Comparison of ENCODE assay signal across 21 cellular contexts in the genomic region with DNA sequence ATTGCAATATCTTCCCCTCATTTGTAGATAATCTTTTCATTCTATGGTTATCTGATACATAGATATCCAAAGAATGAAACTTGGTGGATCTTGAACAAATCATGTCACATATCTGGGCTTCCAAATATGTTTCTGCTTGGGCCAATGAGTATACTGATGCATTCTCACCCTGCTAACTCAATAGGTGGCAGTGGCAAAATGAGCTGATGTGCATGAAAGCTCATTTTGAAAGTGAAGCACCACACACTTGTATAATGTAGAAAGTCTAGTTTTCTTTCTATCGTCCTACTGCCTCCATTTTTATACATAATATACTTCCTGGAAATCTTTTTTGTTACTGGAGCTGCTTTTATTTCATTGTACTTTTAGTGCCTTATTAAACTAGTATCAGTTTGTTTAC.
A peak's percentile ranks its signal among the peaks of the same experiment; 100 is the strongest.
DNase-seq lines count a peak whose midpoint lies in the region; ATAC-seq, FAIRE-seq and TF ChIP-seq lines count a peak whose summit lies in the region.
"Had no signal": no experiment of that assay in that cellular context is flagged by ENCODE, and none has a peak within 500 bp of the region (broad histone marks: within the 10 kb centered on the region; RNA-seq: fewer than 3 reads in every experiment).

No MANE protein-coding gene starts in this region.

- H3K4me3 ChIP-seq in DND-41 (ENCODE audit: low read depth in 1 of 2, low read length in 2 of 2): no peak overlapping the region
- H3K4me3 ChIP-seq: GM23338 had no signal

- FAIRE-seq in GM12891 (lab: Jason Lieb, UNC): no peak

- no peaks in the 10 kb centered on the region for H3K9me3 Mint-ChIP-seq in activated CD4-positive, alpha-beta T cell treated with anti-CD3 and anti-CD28 coated beads for 36 hours (ENCODE audit: low read depth)
- no peaks in the 10 kb centered on the region for H3K9me3 Mint-ChIP-seq in activated T-helper 17 cell treated with anti-CD3 and anti-CD28 coated beads, Interleukin-2, amount 50 U/mL, for 72 hours
- peaks cover 3% of the 10 kb centered on the region for H3K9me3 Mint-ChIP-seq in osteocyte (ENCODE audit: unreplicated experiment)
- H3K9me3 Mint-ChIP-seq: activated B cell treated with CpG ODN at 0.5 μM for 24 hours, GM23338, IgD-negative memory B cell had no signal

- H3K36me3 Mint-ChIP-seq in activated CD4-positive, alpha-beta T cell treated with anti-CD3 and anti-CD28 coated beads for 36 hours (ENCODE audit: low read depth): no peaks in the 10 kb centered on the region
- H3K36me3 Mint-ChIP-seq in activated T-helper 17 cell treated with anti-CD3 and anti-CD28 coated beads, Interleukin-2, amount 50 U/mL, for 72 hours (ENCODE audit: low read depth): no peaks in the 10 kb centered on the region
- H3K36me3 Mint-ChIP-seq in osteocyte (ENCODE audit: unreplicated experiment): no peaks in the 10 kb centered on the region
- H3K36me3 Mint-ChIP-seq: IgD-negative memory B cell had no signal

- peaks cover 35% of the 10 kb centered on the region for H3K4me1 Mint-ChIP-seq in activated CD4-positive, alpha-beta T cell treated with anti-CD3 and anti-CD28 coated beads for 36 hours
- peaks cover 20% of the 10 kb centered on the region for H3K4me1 Mint-ChIP-seq in activated T-helper 17 cell treated with anti-CD3 and anti-CD28 coated beads, Interleukin-2, amount 50 U/mL, for 72 hours
- peaks cover 27% of the 10 kb centered on the region for H3K4me1 Mint-ChIP-seq in osteocyte (ENCODE audit: unreplicated experiment)

- no peak for TF ChIP-seq POLR2A in GM12891 (IDR thresholded peaks at IDR 0.05; ENCODE audit: low read depth, low read length)

- H3K27me3 ChIP-seq in DND-41 (ENCODE audit: insufficient read depth, low read length, poor library complexity): no peaks in the 10 kb centered on the region
- H3K27me3 ChIP-seq: esophagus squamous epithelium, neutrophil, spleen had no signal

- peak overlapping the region; percentile 77 for H3K27ac Mint-ChIP-seq in activated CD4-positive, alpha-beta T cell treated with anti-CD3 and anti-CD28 coated beads for 36 hours
- H3K27ac Mint-ChIP-seq in activated T-helper 17 cell treated with anti-CD3 and anti-CD28 coated beads, Interleukin-2, amount 50 U/mL, for 72 hours: no peak overlapping the region
- H3K27ac Mint-ChIP-seq in osteocyte (ENCODE audit: unreplicated experiment): peak overlapping the region; percentile 90
- H3K27ac Mint-ChIP-seq: GM23338 had no signal

- POLR2A ChIA-PET in activated CD4-positive, alpha-beta T cell treated with anti-CD3 and anti-CD28 coated beads for 36 hours (lab: Charles Lee): no interaction called here

- peak overlapping the region; percentile 49; the same call in 1 of the 2 replicates for H3K9ac ChIP-seq in DND-41 (ENCODE audit: low read depth, low read length)

- no peak overlapping the region for H3K4me3 Mint-ChIP-seq in activated CD4-positive, alpha-beta T cell treated with anti-CD3 and anti-CD28 coated beads for 36 hours
- H3K4me3 Mint-ChIP-seq in activated T-helper 17 cell treated with anti-CD3 and anti-CD28 coated beads, Interleukin-2, amount 50 U/mL, for 72 hours: peak overlapping the region; percentile 71
- H3K4me3 Mint-ChIP-seq in osteocyte (ENCODE audit: unreplicated experiment): no peak overlapping the region
- H3K4me3 Mint-ChIP-seq: GM23338 had no signal

- DNase-seq in activated CD4-positive, alpha-beta T cell treated with anti-CD3 and anti-CD28 coated beads for 36 hours: no peak
- no peak for DNase-seq in activated CD4-positive, alpha-beta T cell treated with anti-CD3 and anti-CD28 coated beads, Interleukin-2, amount 50 U/mL, for 48 hours
- DNase-seq in DND-41: no peak
- DNase-seq in osteocyte (ENCODE audit: extremely low spot score, unreplicated experiment): no peak
- no peak for DNase-seq in AG20443 (ENCODE audit: low spot score)
- no peak for DNase-seq in NCI-H1105 (lab: John Stamatoyannopoulos, UW)
- DNase-seq in GM12891 (ENCODE audit: insufficient read length, low spot score): no peak
- DNase-seq: activated B cell treated with CpG ODN at 0.5 μM for 24 hours; activated effector memory CD4-positive, alpha-beta T cell treated with anti-CD3 and anti-CD28 coated beads, Interleukin-2, amount 50 U/mL, for 16 hours; Calu3; esophagus squamous epithelium; MM.1S; NCI-H146; spleen; stimulated activated CD4-positive, alpha-beta T cell treated with anti-CD3 and anti-CD28 coated beads, Interleukin-4, amount 100 ng/mL, for 24 hours; T-helper 9 cell had no signal

- ATAC-seq in activated CD4-positive, alpha-beta T cell treated with anti-CD3 and anti-CD28 coated beads for 36 hours: peak; percentile 56
- ATAC-seq in DND-41 (ENCODE audit: insufficient read depth, low read depth): no peak
- ATAC-seq in activated T-helper 17 cell treated with anti-CD3 and anti-CD28 coated beads, Interleukin-2, amount 50 U/mL, for 72 hours (replicated peaks): peak; percentile 55

- H3K4me2 ChIP-seq in DND-41 (ENCODE audit: insufficient read depth, low read length): no peak overlapping the region
- H3K4me2 ChIP-seq: GM23338 had no signal

- H3K9me3 ChIP-seq in DND-41 (ENCODE audit: insufficient read depth, low read length, severe bottlenecking): no peaks in the 10 kb centered on the region
- H3K9me3 ChIP-seq: esophagus squamous epithelium, neutrophil, spleen had no signal

- no peak for TF ChIP-seq CTCF in DND-41 (IDR thresholded peaks at IDR 0.05; ENCODE audit: borderline replicate concordance, extremely low read depth, low read length, poor library complexity, severe bottlenecking)
- no peak for TF ChIP-seq CTCF in osteocyte (IDR thresholded peaks at IDR 0.05)

- H3K27me3 Mint-ChIP-seq in activated CD4-positive, alpha-beta T cell treated with anti-CD3 and anti-CD28 coated beads for 36 hours: no peaks in the 10 kb centered on the region
- H3K27me3 Mint-ChIP-seq in activated T-helper 17 cell treated with anti-CD3 and anti-CD28 coated beads, Interleukin-2, amount 50 U/mL, for 72 hours: no peaks in the 10 kb centered on the region
- H3K27me3 Mint-ChIP-seq in osteocyte (ENCODE audit: unreplicated experiment): no peaks in the 10 kb centered on the region
- H3K27me3 Mint-ChIP-seq: activated B cell treated with CpG ODN at 0.5 μM for 24 hours, IgD-negative memory B cell had no signal

- CTCF ChIA-PET in activated CD4-positive, alpha-beta T cell treated with anti-CD3 and anti-CD28 coated beads for 36 hours (lab: Charles Lee): interaction anchor here (1.1 kb wide), 1 partner anchor 10 kb away, joined by 5 read pairs; no protein-coding TSS in a partner anchor

- H3K4me1 ChIP-seq in DND-41 (ENCODE audit: insufficient read depth, low read length): peaks cover 63% of the 10 kb centered on the region

- intact Hi-C loops in activated CD4-positive, alpha-beta T cell treated with anti-CD3 and anti-CD28 coated beads for 36 hours (cut with DNase I, micrococcal nuclease): no loop called here

- no peaks in the 10 kb centered on the region for H4K20me1 ChIP-seq in DND-41 (ENCODE audit: insufficient read depth, low read length)

- peak overlapping the region; percentile 91 for H3K27ac ChIP-seq in DND-41 (ENCODE audit: low read length)
- H3K27ac ChIP-seq: 22Rv1, neutrophil had no signal

- H3K79me2 ChIP-seq in DND-41 (ENCODE audit: insufficient read depth, low read length): no peaks in the 10 kb centered on the region; the same call in 1 of the 2 replicates

- H2AFZ ChIP-seq in DND-41 (ENCODE audit: low read depth, low read length): no peak overlapping the region
- H2AFZ ChIP-seq: GM23338 had no signal

- no peaks in the 10 kb centered on the region for H3K36me3 ChIP-seq in DND-41 (ENCODE audit: insufficient read depth, low read length)
- H3K36me3 ChIP-seq: esophagus squamous epithelium, neutrophil, spleen had no signal

TF ChIP-seq in GM12891, 5 proteins besides CTCF, POLR2A, EP300 and RAD21:
- TF ChIP-seq POLR2AphosphoS5 (IDR thresholded peaks at IDR 0.05; ENCODE audit: low read depth, low read length) (no peak), POU2F2 (IDR thresholded peaks at IDR 0.05; ENCODE audit: low read depth, low read length) (no peak), SPI1 (IDR thresholded peaks at IDR 0.05; ENCODE audit: low read depth, low read length) (no peak), PAX5 (IDR thresholded peaks at IDR 0.05; ENCODE audit: insufficient read depth, low read length, severe bottlenecking) (no peak), TAF1 (IDR thresholded peaks at IDR 0.05; ENCODE audit: low read depth, low read length) (no peak)
